1 cellular context compared by ENCODE assay signal in genomic region chr6:65984089-65984488, GRCh38.
TF ChIP-seq lines count a peak whose summit lies in the region.

No MANE protein-coding gene starts in this region.

TF ChIP-seq in HEK293, 187 proteins besides CTCF, POLR2A, EP300 and RAD21 (continued from another document):
- TF ChIP-seq ZBTB49 (tag by site-specific recombination; IDR thresholded peaks at IDR 0.05; ENCODE audit: low read depth) (no peak), ZNF561 (tag by site-specific recombination; IDR thresholded peaks at IDR 0.05; ENCODE audit: borderline replicate concordance) (no peak), ZNF155 (tag by site-specific recombination; IDR thresholded peaks at IDR 0.05) (no peak), ZNF146 (tag by site-specific recombination; IDR thresholded peaks at IDR 0.05) (no peak), ZNF2 (tag by site-specific recombination; IDR thresholded peaks at IDR 0.05) (no peak), ZBTB1 (tag by site-specific recombination; IDR thresholded peaks at IDR 0.05) (no peak), ZNF433 (tag by site-specific recombination; IDR thresholded peaks at IDR 0.05; ENCODE audit: low read depth) (no peak), WT1 (tag by site-specific recombination; IDR thresholded peaks at IDR 0.05) (no peak), ZNF830 (tag by site-specific recombination; IDR thresholded peaks at IDR 0.05; ENCODE audit: low read depth) (no peak), ZNF366 (tag by site-specific recombination; conservative IDR thresholded peaks at IDR 0.05) (no peak), ZNF311 (tag by site-specific recombination; IDR thresholded peaks at IDR 0.05; ENCODE audit: borderline replicate concordance) (no peak), REST (tag by site-specific recombination; IDR thresholded peaks at IDR 0.05) (0 out of 2 replicates have a peak, but pooled peaks have one; percentile 21), ZNF623 (tag by site-specific recombination; IDR thresholded peaks at IDR 0.05) (peak; percentile 32)
- TF ChIP-seq, protein P1, sequence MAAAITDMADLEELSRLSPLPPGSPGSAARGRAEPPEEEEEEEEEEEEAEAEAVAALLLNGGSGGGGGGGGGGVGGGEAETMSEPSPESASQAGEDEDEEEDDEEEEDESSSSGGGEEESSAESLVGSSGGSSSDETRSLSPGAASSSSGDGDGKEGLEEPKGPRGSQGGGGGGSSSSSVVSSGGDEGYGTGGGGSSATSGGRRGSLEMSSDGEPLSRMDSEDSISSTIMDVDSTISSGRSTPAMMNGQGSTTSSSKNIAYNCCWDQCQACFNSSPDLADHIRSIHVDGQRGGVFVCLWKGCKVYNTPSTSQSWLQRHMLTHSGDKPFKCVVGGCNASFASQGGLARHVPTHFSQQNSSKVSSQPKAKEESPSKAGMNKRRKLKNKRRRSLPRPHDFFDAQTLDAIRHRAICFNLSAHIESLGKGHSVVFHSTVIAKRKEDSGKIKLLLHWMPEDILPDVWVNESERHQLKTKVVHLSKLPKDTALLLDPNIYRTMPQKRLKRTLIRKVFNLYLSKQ (tag by site-specific recombination; IDR thresholded peaks at IDR 0.05; ENCODE audit: borderline replicate concordance) = no peak
- TF ChIP-seq, protein P2, sequence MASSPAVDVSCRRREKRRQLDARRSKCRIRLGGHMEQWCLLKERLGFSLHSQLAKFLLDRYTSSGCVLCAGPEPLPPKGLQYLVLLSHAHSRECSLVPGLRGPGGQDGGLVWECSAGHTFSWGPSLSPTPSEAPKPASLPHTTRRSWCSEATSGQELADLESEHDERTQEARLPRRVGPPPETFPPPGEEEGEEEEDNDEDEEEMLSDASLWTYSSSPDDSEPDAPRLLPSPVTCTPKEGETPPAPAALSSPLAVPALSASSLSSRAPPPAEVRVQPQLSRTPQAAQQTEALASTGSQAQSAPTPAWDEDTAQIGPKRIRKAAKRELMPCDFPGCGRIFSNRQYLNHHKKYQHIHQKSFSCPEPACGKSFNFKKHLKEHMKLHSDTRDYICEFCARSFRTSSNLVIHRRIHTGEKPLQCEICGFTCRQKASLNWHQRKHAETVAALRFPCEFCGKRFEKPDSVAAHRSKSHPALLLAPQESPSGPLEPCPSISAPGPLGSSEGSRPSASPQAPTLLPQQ (tag by site-specific recombination; IDR thresholded peaks at IDR 0.05) = no peak
- TF ChIP-seq, protein P3, sequence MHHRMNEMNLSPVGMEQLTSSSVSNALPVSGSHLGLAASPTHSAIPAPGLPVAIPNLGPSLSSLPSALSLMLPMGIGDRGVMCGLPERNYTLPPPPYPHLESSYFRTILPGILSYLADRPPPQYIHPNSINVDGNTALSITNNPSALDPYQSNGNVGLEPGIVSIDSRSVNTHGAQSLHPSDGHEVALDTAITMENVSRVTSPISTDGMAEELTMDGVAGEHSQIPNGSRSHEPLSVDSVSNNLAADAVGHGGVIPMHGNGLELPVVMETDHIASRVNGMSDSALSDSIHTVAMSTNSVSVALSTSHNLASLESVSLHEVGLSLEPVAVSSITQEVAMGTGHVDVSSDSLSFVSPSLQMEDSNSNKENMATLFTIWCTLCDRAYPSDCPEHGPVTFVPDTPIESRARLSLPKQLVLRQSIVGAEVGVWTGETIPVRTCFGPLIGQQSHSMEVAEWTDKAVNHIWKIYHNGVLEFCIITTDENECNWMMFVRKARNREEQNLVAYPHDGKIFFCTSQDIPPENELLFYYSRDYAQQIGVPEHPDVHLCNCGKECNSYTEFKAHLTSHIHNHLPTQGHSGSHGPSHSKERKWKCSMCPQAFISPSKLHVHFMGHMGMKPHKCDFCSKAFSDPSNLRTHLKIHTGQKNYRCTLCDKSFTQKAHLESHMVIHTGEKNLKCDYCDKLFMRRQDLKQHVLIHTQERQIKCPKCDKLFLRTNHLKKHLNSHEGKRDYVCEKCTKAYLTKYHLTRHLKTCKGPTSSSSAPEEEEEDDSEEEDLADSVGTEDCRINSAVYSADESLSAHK (tag by site-specific recombination; IDR thresholded peaks at IDR 0.05) = no peak
- TF ChIP-seq, protein P4, sequence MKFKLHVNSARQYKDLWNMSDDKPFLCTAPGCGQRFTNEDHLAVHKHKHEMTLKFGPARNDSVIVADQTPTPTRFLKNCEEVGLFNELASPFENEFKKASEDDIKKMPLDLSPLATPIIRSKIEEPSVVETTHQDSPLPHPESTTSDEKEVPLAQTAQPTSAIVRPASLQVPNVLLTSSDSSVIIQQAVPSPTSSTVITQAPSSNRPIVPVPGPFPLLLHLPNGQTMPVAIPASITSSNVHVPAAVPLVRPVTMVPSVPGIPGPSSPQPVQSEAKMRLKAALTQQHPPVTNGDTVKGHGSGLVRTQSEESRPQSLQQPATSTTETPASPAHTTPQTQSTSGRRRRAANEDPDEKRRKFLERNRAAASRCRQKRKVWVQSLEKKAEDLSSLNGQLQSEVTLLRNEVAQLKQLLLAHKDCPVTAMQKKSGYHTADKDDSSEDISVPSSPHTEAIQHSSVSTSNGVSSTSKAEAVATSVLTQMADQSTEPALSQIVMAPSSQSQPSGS (tag by site-specific recombination; IDR thresholded peaks at IDR 0.05; ENCODE audit: low read depth) = no peak
- TF ChIP-seq, protein P5, sequence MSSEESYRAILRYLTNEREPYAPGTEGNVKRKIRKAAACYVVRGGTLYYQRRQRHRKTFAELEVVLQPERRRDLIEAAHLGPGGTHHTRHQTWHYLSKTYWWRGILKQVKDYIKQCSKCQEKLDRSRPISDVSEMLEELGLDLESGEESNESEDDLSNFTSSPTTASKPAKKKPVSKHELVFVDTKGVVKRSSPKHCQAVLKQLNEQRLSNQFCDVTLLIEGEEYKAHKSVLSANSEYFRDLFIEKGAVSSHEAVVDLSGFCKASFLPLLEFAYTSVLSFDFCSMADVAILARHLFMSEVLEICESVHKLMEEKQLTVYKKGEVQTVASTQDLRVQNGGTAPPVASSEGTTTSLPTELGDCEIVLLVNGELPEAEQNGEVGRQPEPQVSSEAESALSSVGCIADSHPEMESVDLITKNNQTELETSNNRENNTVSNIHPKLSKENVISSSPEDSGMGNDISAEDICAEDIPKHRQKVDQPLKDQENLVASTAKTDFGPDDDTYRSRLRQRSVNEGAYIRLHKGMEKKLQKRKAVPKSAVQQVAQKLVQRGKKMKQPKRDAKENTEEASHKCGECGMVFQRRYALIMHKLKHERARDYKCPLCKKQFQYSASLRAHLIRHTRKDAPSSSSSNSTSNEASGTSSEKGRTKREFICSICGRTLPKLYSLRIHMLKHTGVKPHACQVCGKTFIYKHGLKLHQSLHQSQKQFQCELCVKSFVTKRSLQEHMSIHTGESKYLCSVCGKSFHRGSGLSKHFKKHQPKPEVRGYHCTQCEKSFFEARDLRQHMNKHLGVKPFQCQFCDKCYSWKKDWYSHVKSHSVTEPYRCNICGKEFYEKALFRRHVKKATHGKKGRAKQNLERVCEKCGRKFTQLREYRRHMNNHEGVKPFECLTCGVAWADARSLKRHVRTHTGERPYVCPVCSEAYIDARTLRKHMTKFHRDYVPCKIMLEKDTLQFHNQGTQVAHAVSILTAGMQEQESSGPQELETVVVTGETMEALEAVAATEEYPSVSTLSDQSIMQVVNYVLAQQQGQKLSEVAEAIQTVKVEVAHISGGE (tag by site-specific recombination; conservative IDR thresholded peaks at IDR 0.05; ENCODE audit: low read depth) = peak; percentile 49
TF ChIP-seq in HEK293: peak in this region for 9.
